In genomic region chr16:2775317-2775716, GRCh38 we compare ENCODE assay signal across 12 cellular contexts. TPM values are rescaled to one million over a fixed set of nuclear protein-coding genes. Genes with fewer than 3 reads are reported as not detected.
DNase-seq lines count a peak whose midpoint lies in the region; ATAC-seq, FAIRE-seq and TF ChIP-seq lines count a peak whose summit lies in the region.
"Had no signal": no experiment of that assay in that cellular context is flagged by ENCODE, and none has a peak within 500 bp of the region (broad histone marks: within the 10 kb centered on the region; RNA-seq: fewer than 3 reads in every experiment).

No MANE protein-coding gene starts in this region.

- BruUV-seq in K562 (replicated peaks; lab: Mats Ljungman, UMichigan), result no TSS peak

- H3K27ac ChIP-seq in K562 (ENCODE audit: extremely low read depth, low read depth, low read length), result no peak overlapping the region

- H3K4me1 Mint-ChIP-seq in HFFc6 (ENCODE audit: low read depth), result peaks cover 42% of the 10 kb centered on the region
- peaks cover 27 to 29% of the 10 kb centered on the region in 2 donors for H3K4me1 Mint-ChIP-seq in natural killer cell treated with Interleukin-12 subunit alpha and Interleukin-12 subunit beta and Interleukin-15 and Interleukin-18, amount 100 ng/mL, for 72 hours (ENCODE audit: low read depth in 2 of 2)

- peaks cover 9% of the 10 kb centered on the region for H3K27me3 Mint-ChIP-seq in HFFc6 (ENCODE audit: insufficient read depth)
- H3K27me3 Mint-ChIP-seq in natural killer cell treated with Interleukin-12 subunit alpha and Interleukin-12 subunit beta and Interleukin-15 and Interleukin-18, amount 100 ng/mL, for 72 hours, result no peaks in the 10 kb centered on the region

- H3K9ac ChIP-seq in K562 (ENCODE audit: insufficient read depth in 1 of 2, low read depth in 2 of 2, low read length in 2 of 2), result peak overlapping the region in 1 of 2 experiments; percentile 94; a peak in 1 of 4 replicates

- peaks cover 62% of the 10 kb centered on the region for H3K36me3 ChIP-seq in K562 (ENCODE audit: control insufficient read depth, insufficient read depth, low read length)

- in situ Hi-C loops in K562 (cut with MboI), result no loop called here

- peak; percentile 31 for DNase-seq in CD1c-positive myeloid dendritic cell (ENCODE audit: extremely low spot score)
- DNase-seq in HFFc6, result no peak
- DNase-seq in K562 (ENCODE audit: extremely low read depth in 1 of 4, low spot score in 3 of 4), result no peak
- no peak for DNase-seq in natural killer cell treated with Interleukin-12 subunit alpha and Interleukin-12 subunit beta and Interleukin-15 and Interleukin-18, amount 100 ng/mL, for 72 hours (ENCODE audit: low spot score)
- no peak for DNase-seq in epidermal melanocyte (ENCODE audit: insufficient read length, low spot score)
- DNase-seq in activated CD4-positive, CD25-positive, alpha-beta regulatory T cell treated with anti-CD3 and anti-CD28 coated beads, Interleukin-2, amount 50 U/mL, for 72 hours, result no peak
- DNase-seq: GDM1, NCI-H2227 treated with DMSO at 0.1 percent for 48 hours had no signal

- TF ChIP-seq POLR2A in K562 (conservative IDR thresholded peaks at IDR 0.05), result no peak

- TF ChIP-seq EP300 in K562 (IDR thresholded peaks at IDR 0.05; ENCODE audit: low read length), result no peak

- FAIRE-seq in K562 (lab: Jason Lieb, UNC), result no peak

- peaks cover 11 to 52% of the 10 kb centered on the region in 2 experiments; a peak in 4 of 5 replicates for H3K4me1 ChIP-seq in K562 (replicated peaks in 1 of 2; ENCODE audit: control insufficient read depth in 2 of 2, insufficient read depth in 2 of 2, low read length in 2 of 2)

- H3K36me3 Mint-ChIP-seq in HFFc6 (ENCODE audit: low read depth), result peaks cover 33% of the 10 kb centered on the region
- peaks cover 8% of the 10 kb centered on the region for H3K36me3 Mint-ChIP-seq in natural killer cell treated with Interleukin-12 subunit alpha and Interleukin-12 subunit beta and Interleukin-15 and Interleukin-18, amount 100 ng/mL, for 72 hours

- H3K9me3 Mint-ChIP-seq in HFFc6, result no peaks in the 10 kb centered on the region
- no peaks in the 10 kb centered on the region for H3K9me3 Mint-ChIP-seq in natural killer cell treated with Interleukin-12 subunit alpha and Interleukin-12 subunit beta and Interleukin-15 and Interleukin-18, amount 100 ng/mL, for 72 hours

- no peaks in the 10 kb centered on the region for H3K9me1 ChIP-seq in K562 (ENCODE audit: control insufficient read depth, insufficient read depth, low read length)

- H3K4me3 Mint-ChIP-seq in HFFc6, result peak overlapping the region; percentile 100
- H3K4me3 Mint-ChIP-seq in natural killer cell treated with Interleukin-12 subunit alpha and Interleukin-12 subunit beta and Interleukin-15 and Interleukin-18, amount 100 ng/mL, for 72 hours, result peak overlapping the region; percentile 91

- peaks cover 10% of the 10 kb centered on the region; the same call in 1 of the 2 replicates for H4K20me1 ChIP-seq in K562 (replicated peaks; ENCODE audit: control insufficient read depth, insufficient read depth, low read length)

- POLR2A ChIA-PET in K562 (lab: Yijun Ruan, JAX), result interaction anchor here (0.6 to 3.9 kb wide), 6 partner anchors 9 to 22 kb away, joined by 3 to 28 read pairs (median 7); partner anchors contain the start of gene SRRM2

- H3K27me3 ChIP-seq in K562 (ENCODE audit: control insufficient read depth in 2 of 2, insufficient read depth in 2 of 2, low read length in 2 of 2), result no peaks in the 10 kb centered on the region

- ATAC-seq in K562 (no peak), GM19463 (IDR thresholded peaks at IDR 0.05; ENCODE audit: unreplicated experiment) (no peak), GM18909 (IDR thresholded peaks at IDR 0.05; ENCODE audit: poor library complexity, unreplicated experiment) (no peak)
- ATAC-seq in natural killer cell treated with Interleukin-12 subunit alpha and Interleukin-12 subunit beta and Interleukin-15 and Interleukin-18, amount 100 ng/mL, for 72 hours, result no peak

- peaks cover 42% of the 10 kb centered on the region for H3K79me2 ChIP-seq in K562 (ENCODE audit: control insufficient read depth, insufficient read depth, low read length)

- H2AFZ ChIP-seq in K562 (ENCODE audit: low read depth, low read length), result no peak overlapping the region

- CTCF ChIA-PET in K562 (lab: Yijun Ruan, JAX; ENCODE audit: low intra/inter-chr PET ratio), result no interaction called here

- no peak overlapping the region for H3K4me2 ChIP-seq in K562 (ENCODE audit: insufficient read depth, low read length)

- intact Hi-C loops in K562 (cut with micrococcal nuclease), result loop anchor here (5.0 kb wide), 1 partner anchor 42 kb away; the partner anchor contains the start of gene PRSS21

- H3K27ac Mint-ChIP-seq in HFFc6, result peak overlapping the region; percentile 71
- peak overlapping the region; percentile 27 to 86 for H3K27ac Mint-ChIP-seq in natural killer cell treated with Interleukin-12 subunit alpha and Interleukin-12 subunit beta and Interleukin-15 and Interleukin-18, amount 100 ng/mL, for 72 hours

- no peak for TF ChIP-seq RAD21 in K562 (CRISPR knock-in tag; conservative IDR thresholded peaks at IDR 0.05 in 1 of 2, IDR thresholded peaks at IDR 0.05 in 1 of 2)

- H3K9me3 ChIP-seq in K562 (replicated peaks; ENCODE audit: control insufficient read depth, insufficient read depth, low read depth, low read length), result no peaks in the 10 kb centered on the region

- no peak for TF ChIP-seq CTCF in HFFc6 (IDR thresholded peaks at IDR 0.05)
- no peak for TF ChIP-seq CTCF in K562 (IDR thresholded peaks at IDR 0.05 in 2 of 3, conservative IDR thresholded peaks at IDR 0.05 in 1 of 3; ENCODE audit: insufficient read depth in 2 of 3, low read depth in 1 of 3, low read length in 3 of 3)

- H3K4me3 ChIP-seq in K562, result no peak overlapping the region

- 87% methylated on average over 5 of the region's 6 CpGs for WGBS in K562 (ENCODE audit: insufficient coverage, low coverage, missing lambda C conversion rate)

RNA-seq across cellular contexts. Expression of gene ELOB, which starts 1.8 kb away (rescaled TPM):
- 100 to 1,000 TPM; 329 to 403 (median 352) TPM for total RNA-seq in HFFc6 (2021; fragmentation: NEBNext Ultra II Directional; extraction: Animal tissue kit (Norgen Biotek cat#: 25700))
- 7.2 and 24.7 TPM in 2 replicates for total RNA-seq in K562 (2011; cell fraction: chromatin; rRNA removed; ENCODE audit: low replicate concordance)
- total RNA-seq in K562 (2011; cell fraction: nucleolus; rRNA removed), result 37.5 and 47.0 TPM in 2 replicates
- total RNA-seq in K562 (2011; cell fraction: nucleoplasm; rRNA removed), result 31.9 and 34.9 TPM in 2 replicates
- total RNA-seq in K562 (2014; rRNA removed) (285 and 395 TPM in 2 replicates), K562 (2014; rRNA removed; fragmentation: Illumina TruSeq; extraction: Trizol) (29.4 and 63.2 TPM in 2 replicates), K562 (2015; rRNA removed; fragmentation: Illumina TruSeq; extraction: Trizol) (219 and 223 TPM in 2 replicates), K562 (2021) (237 and 268 TPM in 2 replicates)
- polyA plus RNA-seq in K562 (2011; rRNA removed) (206 and 220 TPM in 2 replicates), K562 (2014; fragmentation: Illumina TruSeq; extraction: Trizol) (180 and 344 TPM in 2 replicates), K562 (2014; fragmentation: Nextera tagmentation; extraction: Ambion mirVana) (100 to 1,000 TPM; 764 to 791 TPM), K562 (2014; rRNA removed) (298 and 313 TPM in 2 replicates)
- 693 and 1,390 TPM in 2 replicates for polyA plus RNA-seq in K562 (2011; cell fraction: cytosol; rRNA removed)
- 132 and 211 TPM in 2 replicates for polyA plus RNA-seq in K562 (2011; cell fraction: nucleus; rRNA removed)
- 297 and 487 TPM in 2 replicates for polyA plus RNA-seq in K562 (2012)
- polyA minus RNA-seq in K562 (2011; rRNA and poly(A)+ RNA removed), result 34.5 and 73.6 TPM in 2 replicates
- 64.8 and 95.8 TPM in 2 replicates for polyA minus RNA-seq in K562 (2011; cell fraction: cytosol; rRNA and poly(A)+ RNA removed)
- 15.5 and 22.3 TPM in 2 replicates for polyA minus RNA-seq in K562 (2011; cell fraction: nucleus; rRNA and poly(A)+ RNA removed)
- 100 to 1,000 TPM; 196 to 201 TPM for total RNA-seq in natural killer cell treated with Interleukin-12 subunit alpha and Interleukin-12 subunit beta and Interleukin-15 and Interleukin-18, amount 100 ng/mL, for 72 hours

RNA-seq across cellular contexts. Expression of gene PRSS33, which starts 12.0 kb away (rescaled TPM):
- not detected for total RNA-seq in HFFc6 (2021; fragmentation: NEBNext Ultra II Directional; extraction: Animal tissue kit (Norgen Biotek cat#: 25700))
- not detected in 2 replicates for total RNA-seq in K562 (2011; cell fraction: chromatin; rRNA removed; ENCODE audit: low replicate concordance)
- not detected in 2 replicates for total RNA-seq in K562 (2011; cell fraction: nucleolus; rRNA removed)
- not detected in 2 replicates for total RNA-seq in K562 (2011; cell fraction: nucleoplasm; rRNA removed)
- total RNA-seq in K562 (2014; rRNA removed) (not detected in 2 replicates), K562 (2014; rRNA removed; fragmentation: Illumina TruSeq; extraction: Trizol) (not detected in 2 replicates), K562 (2015; rRNA removed; fragmentation: Illumina TruSeq; extraction: Trizol) (not detected in 2 replicates), K562 (2021) (not detected in 2 replicates)
- polyA plus RNA-seq in K562 (2011; rRNA removed) (not detected in 2 replicates), K562 (2014; fragmentation: Illumina TruSeq; extraction: Trizol) (not detected in 2 replicates), K562 (2014; fragmentation: Nextera tagmentation; extraction: Ambion mirVana) (not detected), K562 (2014; rRNA removed) (not detected in 2 replicates)
- not detected in 2 replicates for polyA plus RNA-seq in K562 (2011; cell fraction: cytosol; rRNA removed)
- polyA plus RNA-seq in K562 (2011; cell fraction: nucleus; rRNA removed), result not detected in 2 replicates
- polyA plus RNA-seq in K562 (2012), result 0.06 TPM in 1 of 2 replicates, not detected in the other
- not detected in 2 replicates for polyA minus RNA-seq in K562 (2011; rRNA and poly(A)+ RNA removed)
- polyA minus RNA-seq in K562 (2011; cell fraction: cytosol; rRNA and poly(A)+ RNA removed), result not detected in 2 replicates
- not detected in 2 replicates for polyA minus RNA-seq in K562 (2011; cell fraction: nucleus; rRNA and poly(A)+ RNA removed)
- total RNA-seq in natural killer cell treated with Interleukin-12 subunit alpha and Interleukin-12 subunit beta and Interleukin-15 and Interleukin-18, amount 100 ng/mL, for 72 hours, result not detected
- polyA plus RNA-seq: adipose tissue had no signal

RNA-seq across cellular contexts. Expression of gene SRRM2, which starts 22.9 kb away (rescaled TPM):
- total RNA-seq in HFFc6 (2021; fragmentation: NEBNext Ultra II Directional; extraction: Animal tissue kit (Norgen Biotek cat#: 25700)), result 100 to 1,000 TPM; 223 to 317 (median 269) TPM
- total RNA-seq in K562 (2011; cell fraction: chromatin; rRNA removed; ENCODE audit: low replicate concordance), result 1,596 and 1,670 TPM in 2 replicates
- total RNA-seq in K562 (2011; cell fraction: nucleolus; rRNA removed), result 1,139 and 1,167 TPM in 2 replicates
- total RNA-seq in K562 (2011; cell fraction: nucleoplasm; rRNA removed), result 1,487 and 2,488 TPM in 2 replicates
- 81.1 and 85.3 TPM in 2 replicates for total RNA-seq in K562 (2014; rRNA removed)
- 79.2 and 79.9 TPM in 2 replicates for total RNA-seq in K562 (2014; rRNA removed; fragmentation: Illumina TruSeq; extraction: Trizol)
- total RNA-seq in K562 (2015; rRNA removed; fragmentation: Illumina TruSeq; extraction: Trizol), result 70.6 and 91.2 TPM in 2 replicates
- total RNA-seq in K562 (2021), result 413 and 466 TPM in 2 replicates
- polyA plus RNA-seq in K562 (2011; rRNA removed), result 82.5 and 179 TPM in 2 replicates
- polyA plus RNA-seq in K562 (2011; cell fraction: cytosol; rRNA removed), result 102 and 119 TPM in 2 replicates
- 1,748 and 2,419 TPM in 2 replicates for polyA plus RNA-seq in K562 (2011; cell fraction: nucleus; rRNA removed)
- 391 and 584 TPM in 2 replicates for polyA plus RNA-seq in K562 (2012)
- polyA plus RNA-seq in K562 (2014; fragmentation: Illumina TruSeq; extraction: Trizol), result 517 and 558 TPM in 2 replicates
- 10 to 100 TPM; 26.7 to 27.6 TPM for polyA plus RNA-seq in K562 (2014; fragmentation: Nextera tagmentation; extraction: Ambion mirVana)
- polyA plus RNA-seq in K562 (2014; rRNA removed), result 463 and 563 TPM in 2 replicates
- polyA minus RNA-seq in K562 (2011; rRNA and poly(A)+ RNA removed), result 72.4 and 72.8 TPM in 2 replicates
- 155 and 244 TPM in 2 replicates for polyA minus RNA-seq in K562 (2011; cell fraction: cytosol; rRNA and poly(A)+ RNA removed)
- 233 and 249 TPM in 2 replicates for polyA minus RNA-seq in K562 (2011; cell fraction: nucleus; rRNA and poly(A)+ RNA removed)
- total RNA-seq in natural killer cell treated with Interleukin-12 subunit alpha and Interleukin-12 subunit beta and Interleukin-15 and Interleukin-18, amount 100 ng/mL, for 72 hours, result 1,000 to 10,000 TPM in 1 of 2 donors, 100 to 1,000 TPM in 1; 569 to 1,109 TPM

RNA-seq across cellular contexts. Expression of gene PRSS41, which starts 23.0 kb away (rescaled TPM):
- total RNA-seq in HFFc6 (2021; fragmentation: NEBNext Ultra II Directional; extraction: Animal tissue kit (Norgen Biotek cat#: 25700)), result not detected
- total RNA-seq in K562 (2011; cell fraction: chromatin; rRNA removed; ENCODE audit: low replicate concordance), result not detected in 2 replicates
- total RNA-seq in K562 (2011; cell fraction: nucleolus; rRNA removed), result not detected in 2 replicates
- total RNA-seq in K562 (2011; cell fraction: nucleoplasm; rRNA removed), result not detected in 2 replicates
- total RNA-seq in K562 (2014; rRNA removed) (not detected in 2 replicates), K562 (2014; rRNA removed; fragmentation: Illumina TruSeq; extraction: Trizol) (not detected in 2 replicates), K562 (2015; rRNA removed; fragmentation: Illumina TruSeq; extraction: Trizol) (not detected in 2 replicates), K562 (2021) (not detected in 2 replicates)
- polyA plus RNA-seq in K562 (2011; rRNA removed) (not detected in 2 replicates), K562 (2014; fragmentation: Illumina TruSeq; extraction: Trizol) (not detected in 2 replicates), K562 (2014; fragmentation: Nextera tagmentation; extraction: Ambion mirVana) (not detected), K562 (2014; rRNA removed) (not detected in 2 replicates)
- polyA plus RNA-seq in K562 (2011; cell fraction: cytosol; rRNA removed), result not detected in 2 replicates
- not detected in 2 replicates for polyA plus RNA-seq in K562 (2011; cell fraction: nucleus; rRNA removed)
- polyA plus RNA-seq in K562 (2012), result not detected in 2 replicates
- 0.18 TPM in 1 of 2 replicates, not detected in the other for polyA minus RNA-seq in K562 (2011; rRNA and poly(A)+ RNA removed)
- not detected in 2 replicates for polyA minus RNA-seq in K562 (2011; cell fraction: cytosol; rRNA and poly(A)+ RNA removed)
- not detected in 2 replicates for polyA minus RNA-seq in K562 (2011; cell fraction: nucleus; rRNA and poly(A)+ RNA removed)
- total RNA-seq in natural killer cell treated with Interleukin-12 subunit alpha and Interleukin-12 subunit beta and Interleukin-15 and Interleukin-18, amount 100 ng/mL, for 72 hours, result not detected
- total RNA-seq: temporal lobe had no signal
- polyA plus RNA-seq: adipose tissue had no signal

RNA-seq across cellular contexts. Expression of gene PRSS21, which starts 41.7 kb away (rescaled TPM):
- not detected for total RNA-seq in HFFc6 (2021; fragmentation: NEBNext Ultra II Directional; extraction: Animal tissue kit (Norgen Biotek cat#: 25700))
- total RNA-seq in K562 (2011; cell fraction: chromatin; rRNA removed; ENCODE audit: low replicate concordance), result 205 and 513 TPM in 2 replicates
- 438 and 448 TPM in 2 replicates for total RNA-seq in K562 (2011; cell fraction: nucleolus; rRNA removed)
- total RNA-seq in K562 (2011; cell fraction: nucleoplasm; rRNA removed), result 292 and 307 TPM in 2 replicates
- total RNA-seq in K562 (2014; rRNA removed) (61.3 and 77.8 TPM in 2 replicates), K562 (2014; rRNA removed; fragmentation: Illumina TruSeq; extraction: Trizol) (41.5 and 43.6 TPM in 2 replicates), K562 (2015; rRNA removed; fragmentation: Illumina TruSeq; extraction: Trizol) (41.7 and 43.7 TPM in 2 replicates), K562 (2021) (113 and 121 TPM in 2 replicates)
- polyA plus RNA-seq in K562 (2011; rRNA removed) (112 and 157 TPM in 2 replicates), K562 (2014; fragmentation: Illumina TruSeq; extraction: Trizol) (76.1 and 104 TPM in 2 replicates), K562 (2014; fragmentation: Nextera tagmentation; extraction: Ambion mirVana) (10 to 100 TPM; 12.1 to 21.0 TPM), K562 (2014; rRNA removed) (106 and 107 TPM in 2 replicates)
- polyA plus RNA-seq in K562 (2011; cell fraction: cytosol; rRNA removed), result 149 and 221 TPM in 2 replicates
- 780 and 951 TPM in 2 replicates for polyA plus RNA-seq in K562 (2011; cell fraction: nucleus; rRNA removed)
- 109 and 148 TPM in 2 replicates for polyA plus RNA-seq in K562 (2012)
- 23.0 and 37.7 TPM in 2 replicates for polyA minus RNA-seq in K562 (2011; rRNA and poly(A)+ RNA removed)
- 26.8 and 31.8 TPM in 2 replicates for polyA minus RNA-seq in K562 (2011; cell fraction: cytosol; rRNA and poly(A)+ RNA removed)
- 53.4 and 78.8 TPM in 2 replicates for polyA minus RNA-seq in K562 (2011; cell fraction: nucleus; rRNA and poly(A)+ RNA removed)
- total RNA-seq in natural killer cell treated with Interleukin-12 subunit alpha and Interleukin-12 subunit beta and Interleukin-15 and Interleukin-18, amount 100 ng/mL, for 72 hours, result 10 to 100 TPM in 1 of 2 donors, under 1 TPM in 1; 0.53 to 21.5 TPM
- total RNA-seq: temporal lobe had no signal
